In the genomic region with DNA sequence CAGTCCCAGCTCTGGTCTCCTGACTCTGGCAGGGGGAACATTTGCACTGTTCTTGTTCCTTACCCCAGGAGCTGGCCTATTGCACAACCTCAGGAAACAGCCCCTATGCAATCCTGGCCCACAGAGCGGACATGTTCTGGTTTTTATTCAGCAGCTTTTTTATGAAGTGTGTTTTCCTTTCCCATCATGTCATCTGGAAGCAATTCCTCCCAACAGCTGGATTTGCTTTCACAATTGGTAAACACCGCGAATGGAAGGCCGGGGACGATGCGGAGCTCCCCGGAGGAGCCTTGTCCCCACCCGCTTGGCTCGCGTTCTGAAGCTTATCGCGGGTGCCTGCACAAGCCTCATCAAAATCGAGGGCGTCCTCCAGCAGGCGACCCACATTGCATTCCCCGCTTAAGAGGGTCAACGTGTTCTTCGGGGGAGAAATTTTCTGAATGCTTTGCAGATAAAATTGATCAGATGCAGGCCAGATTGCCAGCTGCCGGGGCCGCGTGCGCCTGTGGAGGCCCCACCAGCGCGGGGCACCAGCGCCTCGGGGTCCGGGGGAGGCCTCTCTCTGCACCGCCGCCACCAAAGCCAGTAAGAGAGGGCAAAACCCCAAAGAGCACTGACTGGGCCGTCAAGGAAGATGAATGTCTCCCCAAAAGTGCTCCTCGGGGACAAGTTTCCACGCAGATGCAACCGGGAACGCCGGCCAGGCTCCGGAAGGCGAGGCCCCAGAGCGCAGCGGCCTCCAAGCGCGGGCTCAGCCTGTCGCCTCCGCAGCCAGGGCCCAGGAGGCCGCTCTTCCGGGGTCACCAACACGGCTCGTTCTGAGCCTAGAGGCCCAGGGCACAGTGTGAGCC, we compare ENCODE assay signal across 9 cellular contexts.
DNase-seq lines count a peak whose midpoint lies in the region; ATAC-seq and TF ChIP-seq lines count a peak whose summit lies in the region.
"Had no signal": no experiment of that assay in that cellular context is flagged by ENCODE, and none has a peak within 500 bp of the region (broad histone marks: within the 10 kb centered on the region; RNA-seq: fewer than 3 reads in every experiment).

No MANE protein-coding gene starts in this region.

- H3K4me1 ChIP-seq in PC-9 (replicated peaks; ENCODE audit: insufficient read depth) = 0 out of 2 replicates have a peak, but pooled peaks cover 5% of the 10 kb centered on the region

- BruUV-seq in PC-9 (replicated peaks; lab: Mats Ljungman, UMichigan) = TSS peak; percentile 51

- H3K4me3 ChIP-seq in PC-9 (no peak overlapping the region), fibroblast of mammary gland (ENCODE audit: control insufficient read depth, low read depth, low read length) (no peak overlapping the region)

- H3K27me3 ChIP-seq in PC-9 (ENCODE audit: insufficient read depth, low read depth) = no peaks in the 10 kb centered on the region

- DNase-seq in AG20443 (ENCODE audit: low spot score) (peak; percentile 63), PC-9 (no peak), fibroblast of mammary gland (ENCODE audit: low read depth) (peak; percentile 99), non-pigmented ciliary epithelial cell (ENCODE audit: low read depth) (peak; percentile 85), midbrain (lab: John Stamatoyannopoulos, UW) (no peak), NCI-H2107 treated with DMSO at 0.1 percent for 48 hours (lab: John Stamatoyannopoulos, UW; ENCODE audit: unreplicated experiment) (no peak)

- TF ChIP-seq CTCF in PC-9 (conservative IDR thresholded peaks at IDR 0.05) = no peak
- TF ChIP-seq CTCF in fibroblast of mammary gland (conservative IDR thresholded peaks at IDR 0.05; ENCODE audit: control insufficient read depth, insufficient read depth, low read depth, low read length) = no peak

- POLR2A ChIA-PET in PC-9 (lab: Charles Lee; ENCODE audit: unreplicated experiment) = interaction anchor here (0.5 kb wide), 1 partner anchor 223 kb away, joined by 4 read pairs; no protein-coding TSS in a partner anchor

- ATAC-seq in GM21360 (IDR thresholded peaks at IDR 0.05; ENCODE audit: unreplicated experiment) (no peak), HG02623 (IDR thresholded peaks at IDR 0.05; ENCODE audit: unreplicated experiment) (no peak)
- ATAC-seq: Panc1 had no signal

- CTCF ChIA-PET in PC-9 (lab: Charles Lee) = no interaction called here

- no peaks in the 10 kb centered on the region for H4K20me1 ChIP-seq in PC-9 (ENCODE audit: insufficient read depth)

- no peak overlapping the region for H3K4me2 ChIP-seq in PC-9

- H2AFZ ChIP-seq in PC-9 = no peak overlapping the region

- no peak overlapping the region for H3K27ac ChIP-seq in PC-9

- peaks cover 4% of the 10 kb centered on the region; the same call in 1 of the 2 replicates for H3K9me3 ChIP-seq in PC-9 (ENCODE audit: insufficient read depth, low read depth)

- intact Hi-C loops in PC-9 (cut with micrococcal nuclease; ENCODE audit: unreplicated experiment) = no loop called here

- no peaks in the 10 kb centered on the region for H3K36me3 ChIP-seq in PC-9 (ENCODE audit: low read depth)

- no peaks in the 10 kb centered on the region for H3K79me2 ChIP-seq in PC-9 (ENCODE audit: low read depth)

- H3K9me2 ChIP-seq in PC-9 (ENCODE audit: insufficient read depth) = no peaks in the 10 kb centered on the region

- H3F3A ChIP-seq in PC-9 (ENCODE audit: insufficient read depth, low read depth) = no peaks in the 10 kb centered on the region

Comparison
In these comparisons a context has a peak if more than half of its experiments do, and no peak if none do; other contexts are left out.
1. DNase-seq: peak in AG20443 (single experiment), fibroblast of mammary gland (single experiment) and non-pigmented ciliary epithelial cell (single experiment); none in PC-9 (0 of 2), midbrain (single experiment) and NCI-H2107 treated with DMSO at 0.1 percent for 48 hours (single experiment).